In genomic region chr15:82445420-82445819, GRCh38 we compare ENCODE assay signal across 7 cellular contexts. TPM values are rescaled to one million over a fixed set of nuclear protein-coding genes. Genes with fewer than 3 reads are reported as not detected.
DNase-seq lines count a peak whose midpoint lies in the region; ATAC-seq and TF ChIP-seq lines count a peak whose summit lies in the region.
"Not testable (repeated sequence)": the region's sequence is repeated elsewhere in the genome, so short reads cannot be mapped to it uniquely, and the experiment has no call there.

No MANE protein-coding gene starts in this region.

- ATAC-seq in activated T-cell treated with anti-CD3 and anti-CD28 coated beads, Interleukin-2, amount 50 U/mL, for 72 hours (replicated peaks in 1 of 2) = not testable (repeated sequence)

- not testable (repeated sequence) for H3K9ac ChIP-seq in colonic mucosa (ENCODE audit: low read depth in 2 of 2, low read length in 2 of 2)

- TF ChIP-seq CTCF in GM12875 (IDR thresholded peaks at IDR 0.05; ENCODE audit: borderline replicate concordance, insufficient read depth, low read depth, low read length) (0 out of 2 replicates have a peak, but pooled peaks have one; percentile 5), left ventricle myocardium inferior (IDR thresholded peaks at IDR 0.05; ENCODE audit: borderline replicate concordance) (peak; percentile 14)
- not testable (repeated sequence) for TF ChIP-seq CTCF in colonic mucosa (IDR thresholded peaks at IDR 0.05)

- not testable (repeated sequence) for H3K27ac Mint-ChIP-seq in T-helper 2 cell treated with Interferon-gamma antibody and Interleukin-4, amounts not matched to agents 5 μg/mL and 100 μg/mL, for 36 hours; activated T-cell treated with anti-CD3 and anti-CD28 coated beads, Interleukin-2, amount 50 U/mL, for 72 hours

- H3K27me3 ChIP-seq in colonic mucosa; left ventricle myocardium inferior (ENCODE audit: low read depth); neuron (ENCODE audit: insufficient read depth, low read length): not testable (repeated sequence)

- intact Hi-C loops in colonic mucosa (cut with DNase I); left ventricle myocardium inferior (cut with micrococcal nuclease): not testable (repeated sequence)

- H2AFZ ChIP-seq in neuron (ENCODE audit: low read depth, low read length) = not testable (repeated sequence)

- H3K36me3 Mint-ChIP-seq in T-helper 2 cell treated with Interferon-gamma antibody and Interleukin-4, amounts not matched to agents 5 μg/mL and 100 μg/mL, for 36 hours (ENCODE audit: low read depth); activated T-cell treated with anti-CD3 and anti-CD28 coated beads, Interleukin-2, amount 50 U/mL, for 72 hours (ENCODE audit: insufficient read depth in 2 of 2): not testable (repeated sequence)

- H3K4me3 ChIP-seq in GM12875 (ENCODE audit: low read depth, low read length) = not testable (repeated sequence)
- H3K4me3 ChIP-seq in colonic mucosa = peak overlapping the region; percentile 15
- peak overlapping the region; percentile 68 for H3K4me3 ChIP-seq in left ventricle myocardium inferior
- peak overlapping the region; percentile 37 for H3K4me3 ChIP-seq in neuron (ENCODE audit: low read length)

- not testable (repeated sequence) for H3K9me3 ChIP-seq in colonic mucosa; left ventricle myocardium inferior (replicated peaks); neuron (ENCODE audit: low read length)

- not testable (repeated sequence) for H3K4me1 ChIP-seq in colonic mucosa; left ventricle myocardium inferior; neuron (ENCODE audit: insufficient read depth, low read length)

- peak; percentile 7 for DNase-seq in T-helper 2 cell treated with Interferon-gamma antibody and Interleukin-4, amounts not matched to agents 5 μg/mL and 100 μg/mL, for 36 hours (ENCODE audit: low spot score)
- peak; percentile 31 to 43 for DNase-seq in activated T-cell treated with anti-CD3 and anti-CD28 coated beads, Interleukin-2, amount 50 U/mL, for 72 hours
- DNase-seq in colonic mucosa (peak; percentile 24), left ventricle myocardium inferior (peak; percentile 18)
- DNase-seq in stimulated activated CD4-positive, alpha-beta T cell treated with anti-CD3 and anti-CD28 coated beads, Interleukin-4, amount 100 ng/mL, for 1 hour = peak; percentile 14

- not testable (repeated sequence) for H3K27ac ChIP-seq in colonic mucosa
- H3K27ac ChIP-seq in left ventricle myocardium inferior (replicated peaks) = peak overlapping the region; percentile 83

- H3K9me3 Mint-ChIP-seq in T-helper 2 cell treated with Interferon-gamma antibody and Interleukin-4, amounts not matched to agents 5 μg/mL and 100 μg/mL, for 36 hours; activated T-cell treated with anti-CD3 and anti-CD28 coated beads, Interleukin-2, amount 50 U/mL, for 72 hours: not testable (repeated sequence)

- H3K36me3 ChIP-seq in colonic mucosa; left ventricle myocardium inferior; neuron (ENCODE audit: insufficient read depth, low read length): not testable (repeated sequence)

- H3K27me3 Mint-ChIP-seq in T-helper 2 cell treated with Interferon-gamma antibody and Interleukin-4, amounts not matched to agents 5 μg/mL and 100 μg/mL, for 36 hours (ENCODE audit: low read depth); activated T-cell treated with anti-CD3 and anti-CD28 coated beads, Interleukin-2, amount 50 U/mL, for 72 hours (ENCODE audit: low read depth): not testable (repeated sequence)

- H3K4me1 Mint-ChIP-seq in T-helper 2 cell treated with Interferon-gamma antibody and Interleukin-4, amounts not matched to agents 5 μg/mL and 100 μg/mL, for 36 hours (ENCODE audit: low read depth); activated T-cell treated with anti-CD3 and anti-CD28 coated beads, Interleukin-2, amount 50 U/mL, for 72 hours (ENCODE audit: low read depth): not testable (repeated sequence)

- peak overlapping the region; percentile 12 for H3K4me3 Mint-ChIP-seq in T-helper 2 cell treated with Interferon-gamma antibody and Interleukin-4, amounts not matched to agents 5 μg/mL and 100 μg/mL, for 36 hours
- H3K4me3 Mint-ChIP-seq in activated T-cell treated with anti-CD3 and anti-CD28 coated beads, Interleukin-2, amount 50 U/mL, for 72 hours = peak overlapping the region in 1 of 2 donors; percentile 39

RNA-seq across cellular contexts. Expression of gene GOLGA6L9, which starts 15.8 kb away (rescaled TPM):
- 1 to 10 TPM; 4.9 to 5.1 TPM for total RNA-seq in activated T-cell treated with anti-CD3 and anti-CD28 coated beads, Interleukin-2, amount 50 U/mL, for 72 hours
- 1 to 10 TPM; 3.0 TPM for total RNA-seq in colonic mucosa
- 0.99 TPM for total RNA-seq in left ventricle myocardium inferior
